ENCODE assay signal across 20 cellular contexts in the genomic region with DNA sequence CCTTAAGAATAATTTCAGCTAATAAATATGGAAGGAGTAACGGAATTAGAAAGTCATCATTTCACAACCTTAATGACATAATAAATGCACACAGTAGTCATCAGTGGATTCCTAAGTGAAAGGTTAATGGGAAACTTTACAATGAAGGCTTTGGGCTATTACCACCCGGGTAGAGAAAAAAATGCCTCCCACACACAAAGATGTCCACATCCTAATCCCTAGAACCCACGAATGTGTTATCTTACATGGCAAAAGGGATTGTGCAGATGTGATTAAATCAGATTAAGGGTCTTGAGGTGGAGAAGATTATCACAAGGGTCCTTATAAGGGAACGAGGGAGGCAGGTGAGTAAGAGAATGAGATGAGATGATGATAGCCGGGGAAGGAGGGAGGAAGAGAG. TPM values are rescaled to one million over a fixed set of nuclear protein-coding genes. Genes with fewer than 3 reads are reported as not detected.
DNase-seq lines count a peak whose midpoint lies in the region; ATAC-seq, FAIRE-seq and TF ChIP-seq lines count a peak whose summit lies in the region.
"Had no signal": no experiment of that assay in that cellular context is flagged by ENCODE, and none has a peak within 500 bp of the region (broad histone marks: within the 10 kb centered on the region; RNA-seq: fewer than 3 reads in every experiment).

No MANE protein-coding gene starts in this region.

- H3K27ac ChIP-seq in transverse colon: no peak overlapping the region
- H3K27ac ChIP-seq: C4-2B, RWPE1, SK-N-MC had no signal

- H3K36me3 ChIP-seq in transverse colon: no peaks in the 10 kb centered on the region
- H3K36me3 ChIP-seq: MG63 had no signal

- TF ChIP-seq CTCF in D721Med (IDR thresholded peaks at IDR 0.05; ENCODE audit: insufficient read depth, missing control alignments): no peak
- TF ChIP-seq CTCF in transverse colon (IDR thresholded peaks at IDR 0.05): no peak

- TF ChIP-seq POLR2A in transverse colon (IDR thresholded peaks at IDR 0.05): no peak

- WGBS in transverse colon (ENCODE audit: low coverage in 1 of 2), 2 donors: 70 to 76% methylated on average over 5 of the region's 5 CpGs

- in situ Hi-C loops in transverse colon (cut with MboI; ENCODE audit: low pct_ligation_motif_present in 1 of 4, low pct_unique_long_range_greater_than_20kb in 1 of 4, low sequenced_read_pairs in 3 of 4): no loop called here

- H3K9me3 ChIP-seq in transverse colon: no peaks in the 10 kb centered on the region
- H3K9me3 ChIP-seq: lower lobe of right lung, MG63 had no signal

- FAIRE-seq in D721Med (lab: Jason Lieb, UNC): peak; percentile 25

- no peak overlapping the region for H3K4me3 ChIP-seq in transverse colon
- H3K4me3 ChIP-seq: lower lobe of right lung, MG63, SK-N-MC had no signal

- peaks cover 94% of the 10 kb centered on the region for H3K4me1 Mint-ChIP-seq in dendritic cell treated with granulocyte-macrophage colony-stimulating factor and Interleukin-4, amounts not matched to agents 40 ng/mL and 50 ng/mL, for 4 days (ENCODE audit: low read depth)
- peaks cover 75% of the 10 kb centered on the region for H3K4me1 Mint-ChIP-seq in stimulated activated memory B cell treated with anti-CD40 and anti-IgM and Interleukin-4, amounts not matched to agents 10 μg/mL and 1 μg/mL and 100 μg/mL, for 72 hours
- peaks cover 53% of the 10 kb centered on the region for H3K4me1 Mint-ChIP-seq in activated T-helper 17 cell treated with anti-CD3 and anti-CD28 coated beads, Interleukin-2, amount 50 U/mL, for 72 hours

- ATAC-seq in stimulated activated memory B cell treated with anti-CD40 and anti-IgM and Interleukin-4, amounts not matched to agents 10 μg/mL and 1 μg/mL and 100 μg/mL, for 72 hours: no peak
- no peak for ATAC-seq in activated T-helper 17 cell treated with anti-CD3 and anti-CD28 coated beads, Interleukin-2, amount 50 U/mL, for 72 hours (replicated peaks)
- ATAC-seq: activated CD4-positive, alpha-beta T cell treated with anti-CD3 and anti-CD28 coated beads for 36 hours; lower lobe of right lung had no signal

- H3K27me3 Mint-ChIP-seq in dendritic cell treated with granulocyte-macrophage colony-stimulating factor and Interleukin-4, amounts not matched to agents 40 ng/mL and 50 ng/mL, for 4 days: no peaks in the 10 kb centered on the region
- H3K27me3 Mint-ChIP-seq in stimulated activated memory B cell treated with anti-CD40 and anti-IgM and Interleukin-4, amounts not matched to agents 10 μg/mL and 1 μg/mL and 100 μg/mL, for 72 hours: no peaks in the 10 kb centered on the region
- H3K27me3 Mint-ChIP-seq in activated T-helper 17 cell treated with anti-CD3 and anti-CD28 coated beads, Interleukin-2, amount 50 U/mL, for 72 hours: no peaks in the 10 kb centered on the region
- H3K27me3 Mint-ChIP-seq: activated CD4-positive, alpha-beta T cell treated with anti-CD3 and anti-CD28 coated beads for 36 hours; activated T-cell treated with anti-CD3 and anti-CD28 coated beads, Interleukin-2, amount 50 U/mL, for 24 hours had no signal

- TF ChIP-seq EP300 in transverse colon (IDR thresholded peaks at IDR 0.05; ENCODE audit: low read depth): no peak

- H3K36me3 Mint-ChIP-seq in dendritic cell treated with granulocyte-macrophage colony-stimulating factor and Interleukin-4, amounts not matched to agents 40 ng/mL and 50 ng/mL, for 4 days (ENCODE audit: low read depth): peaks cover 19% of the 10 kb centered on the region
- H3K36me3 Mint-ChIP-seq in stimulated activated memory B cell treated with anti-CD40 and anti-IgM and Interleukin-4, amounts not matched to agents 10 μg/mL and 1 μg/mL and 100 μg/mL, for 72 hours: peaks cover 6% of the 10 kb centered on the region
- H3K36me3 Mint-ChIP-seq in activated T-helper 17 cell treated with anti-CD3 and anti-CD28 coated beads, Interleukin-2, amount 50 U/mL, for 72 hours (ENCODE audit: low read depth): peaks cover 49% of the 10 kb centered on the region

- intact Hi-C loops in dendritic cell treated with granulocyte-macrophage colony-stimulating factor and Interleukin-4, amounts not matched to agents 40 ng/mL and 50 ng/mL, for 4 days (cut with micrococcal nuclease): no loop called here
- intact Hi-C loops in transverse colon (cut with DNase I; ENCODE audit: low total_unique reads): no loop called here

- no peak for DNase-seq in D721Med (ENCODE audit: insufficient read length, low spot score)
- DNase-seq in NCI-H524 treated with DMSO at 0.1 percent for 48 hours (lab: John Stamatoyannopoulos, UW): peak; percentile 9
- no peak for DNase-seq in transverse colon
- no peak for DNase-seq in NCI-H1436 treated with DMSO at 0.1 percent for 48 hours (lab: John Stamatoyannopoulos, UW)
- DNase-seq: activated CD4-positive, alpha-beta T cell treated with anti-CD3 and anti-CD28 coated beads for 36 hours; activated naive CD4-positive, alpha-beta T cell treated with Interleukin-2 at 50 U/mL for 16 hours; activated T-cell treated with anti-CD3 and anti-CD28 coated beads, Interleukin-2, amount 50 U/mL, for 24 hours; DMS 273 treated with DMSO at 0.1 percent for 48 hours; kidney glomerular epithelial cell; lower lobe of right lung; MG63; NCI-H146; stimulated activated CD8-positive, alpha-beta memory T cell treated with anti-CD3 and anti-CD28 coated beads, Interleukin-4, amount 100 ng/mL, for 48 hours; T-helper 2 cell had no signal

- H3K27ac Mint-ChIP-seq in dendritic cell treated with granulocyte-macrophage colony-stimulating factor and Interleukin-4, amounts not matched to agents 40 ng/mL and 50 ng/mL, for 4 days: peak overlapping the region; percentile 7
- H3K27ac Mint-ChIP-seq in stimulated activated memory B cell treated with anti-CD40 and anti-IgM and Interleukin-4, amounts not matched to agents 10 μg/mL and 1 μg/mL and 100 μg/mL, for 72 hours: peak overlapping the region; percentile 2
- no peak overlapping the region for H3K27ac Mint-ChIP-seq in activated T-helper 17 cell treated with anti-CD3 and anti-CD28 coated beads, Interleukin-2, amount 50 U/mL, for 72 hours
- H3K27ac Mint-ChIP-seq: activated CD4-positive, alpha-beta T cell treated with anti-CD3 and anti-CD28 coated beads for 36 hours; activated T-cell treated with anti-CD3 and anti-CD28 coated beads, Interleukin-2, amount 50 U/mL, for 24 hours had no signal

- H3K4me1 ChIP-seq in transverse colon: peaks cover 14 to 88% (median 29%) of the 10 kb centered on the region in 4 donors

- H3K27me3 ChIP-seq in transverse colon: no peaks in the 10 kb centered on the region
- H3K27me3 ChIP-seq: MG63 had no signal

- no peak overlapping the region for H3K4me3 Mint-ChIP-seq in dendritic cell treated with granulocyte-macrophage colony-stimulating factor and Interleukin-4, amounts not matched to agents 40 ng/mL and 50 ng/mL, for 4 days
- no peak overlapping the region for H3K4me3 Mint-ChIP-seq in stimulated activated memory B cell treated with anti-CD40 and anti-IgM and Interleukin-4, amounts not matched to agents 10 μg/mL and 1 μg/mL and 100 μg/mL, for 72 hours
- no peak overlapping the region for H3K4me3 Mint-ChIP-seq in activated T-helper 17 cell treated with anti-CD3 and anti-CD28 coated beads, Interleukin-2, amount 50 U/mL, for 72 hours
- H3K4me3 Mint-ChIP-seq: activated CD4-positive, alpha-beta T cell treated with anti-CD3 and anti-CD28 coated beads for 36 hours; activated T-cell treated with anti-CD3 and anti-CD28 coated beads, Interleukin-2, amount 50 U/mL, for 24 hours had no signal

- H3K9me3 Mint-ChIP-seq in dendritic cell treated with granulocyte-macrophage colony-stimulating factor and Interleukin-4, amounts not matched to agents 40 ng/mL and 50 ng/mL, for 4 days: no peaks in the 10 kb centered on the region
- H3K9me3 Mint-ChIP-seq in stimulated activated memory B cell treated with anti-CD40 and anti-IgM and Interleukin-4, amounts not matched to agents 10 μg/mL and 1 μg/mL and 100 μg/mL, for 72 hours: no peaks in the 10 kb centered on the region
- H3K9me3 Mint-ChIP-seq in activated T-helper 17 cell treated with anti-CD3 and anti-CD28 coated beads, Interleukin-2, amount 50 U/mL, for 72 hours: no peaks in the 10 kb centered on the region
- H3K9me3 Mint-ChIP-seq: activated T-cell treated with anti-CD3 and anti-CD28 coated beads, Interleukin-2, amount 50 U/mL, for 24 hours had no signal

RNA-seq across cellular contexts. Expression of gene TMED10, which starts 5.6 kb away (rescaled TPM):
- 100 to 1,000 TPM in 3 of 4 donors, 10 to 100 TPM in 1; 70.3 to 255 (median 244) TPM for total RNA-seq in transverse colon
- total RNA-seq in activated T-helper 17 cell treated with anti-CD3 and anti-CD28 coated beads, Interleukin-2, amount 50 U/mL, for 72 hours: 100 to 1,000 TPM; 142 to 179 TPM

RNA-seq across cellular contexts. Expression of gene NEK9, which starts 43.9 kb away (rescaled TPM):
- 100 to 1,000 TPM in 1 of 4 donors, 10 to 100 TPM in 3; 24.4 to 121 (median 53.4) TPM for total RNA-seq in transverse colon
- total RNA-seq in activated T-helper 17 cell treated with anti-CD3 and anti-CD28 coated beads, Interleukin-2, amount 50 U/mL, for 72 hours: 10 to 100 TPM; 49.4 to 52.4 TPM
